In the genomic region with DNA sequence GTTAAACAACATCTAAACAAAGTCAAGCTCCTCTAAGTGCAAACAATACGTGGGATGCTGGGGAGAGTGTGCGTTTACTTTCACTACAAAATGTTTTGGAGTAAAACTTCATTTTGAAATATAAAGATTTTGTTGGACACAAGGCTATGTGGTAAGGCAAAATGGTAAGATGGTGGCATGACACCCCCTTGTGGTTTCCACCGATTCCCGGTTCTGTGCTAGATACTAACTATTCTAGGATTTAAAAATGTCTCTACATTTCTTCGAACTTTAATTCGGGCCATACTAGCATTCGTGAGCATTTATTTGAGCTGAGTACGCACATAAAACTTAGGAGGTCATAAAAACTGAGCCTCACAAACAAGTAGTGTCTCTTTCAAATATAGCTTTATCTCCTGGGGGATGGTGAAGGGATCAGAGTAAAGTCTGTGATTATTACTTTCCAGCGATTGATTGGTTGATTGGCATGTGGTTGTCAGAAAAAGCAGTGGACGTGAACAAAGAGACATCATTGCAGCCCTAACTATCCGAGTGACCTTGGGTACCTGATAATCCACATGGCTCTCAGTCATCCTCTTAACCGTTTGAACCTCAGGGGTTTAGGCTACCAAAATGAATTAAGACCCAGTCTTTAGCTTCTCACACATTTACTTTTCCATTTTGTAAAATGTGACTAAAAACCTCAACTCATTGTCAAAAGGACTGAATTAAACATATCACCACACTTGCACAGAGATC, we compare ENCODE assay signal across 8 cellular contexts. TPM values are rescaled to one million over a fixed set of nuclear protein-coding genes. Genes with fewer than 3 reads are reported as not detected.
DNase-seq lines count a peak whose midpoint lies in the region; ATAC-seq, FAIRE-seq and TF ChIP-seq lines count a peak whose summit lies in the region.

No MANE protein-coding gene starts in this region.

- no peaks in the 10 kb centered on the region for H3K27me3 ChIP-seq in astrocyte (ENCODE audit: insufficient read depth, low read length)

- H3K9me3 Mint-ChIP-seq in astrocyte (ENCODE audit: unreplicated experiment) = no peaks in the 10 kb centered on the region
- H3K9me3 Mint-ChIP-seq in stimulated activated naive CD8-positive, alpha-beta T cell treated with anti-CD3 and anti-CD28 coated beads, Interleukin-15, amount 100 ng/mL, for 72 hours = no peaks in the 10 kb centered on the region

- peaks cover 9% of the 10 kb centered on the region for H3K4me1 Mint-ChIP-seq in astrocyte (ENCODE audit: low read depth, unreplicated experiment)
- H3K4me1 Mint-ChIP-seq in stimulated activated naive CD8-positive, alpha-beta T cell treated with anti-CD3 and anti-CD28 coated beads, Interleukin-15, amount 100 ng/mL, for 72 hours = peaks cover 34% of the 10 kb centered on the region

- TF ChIP-seq CTCF in GM12873 (IDR thresholded peaks at IDR 0.05; ENCODE audit: insufficient read depth, low read depth, low read length, missing control alignments) (peak; percentile 49), astrocyte (IDR thresholded peaks at IDR 0.05; ENCODE audit: insufficient read depth, low read depth, low read length) (peak; percentile 56)

- H3K4me3 Mint-ChIP-seq in astrocyte (ENCODE audit: unreplicated experiment) = peak overlapping the region; percentile 82
- peak overlapping the region; percentile 83 to 90 for H3K4me3 Mint-ChIP-seq in stimulated activated naive CD8-positive, alpha-beta T cell treated with anti-CD3 and anti-CD28 coated beads, Interleukin-15, amount 100 ng/mL, for 72 hours

- peaks cover 22% of the 10 kb centered on the region for H4K20me1 ChIP-seq in astrocyte (ENCODE audit: insufficient read depth, low read length)

- peaks cover 9% of the 10 kb centered on the region for H3K4me1 ChIP-seq in astrocyte (ENCODE audit: insufficient read depth, low read length)

- H3K4me3 ChIP-seq in astrocyte (ENCODE audit: insufficient read depth, low read depth, low read length) = peak overlapping the region; percentile 82

- DNase-seq in Ammon's horn (ENCODE audit: low spot score) (peak; percentile 74), NCI-H748 (lab: John Stamatoyannopoulos, UW; ENCODE audit: unreplicated experiment) (peak; percentile 51), astrocyte (ENCODE audit: low read depth) (no peak), iris pigment epithelial cell (ENCODE audit: low read depth) (peak; percentile 64)
- DNase-seq in stimulated activated naive CD8-positive, alpha-beta T cell treated with anti-CD3 and anti-CD28 coated beads, Interleukin-15, amount 100 ng/mL, for 72 hours = no peak

- H3K27ac Mint-ChIP-seq in astrocyte (ENCODE audit: unreplicated experiment) = no peak overlapping the region
- peak overlapping the region in 1 of 2 donors; percentile 64 for H3K27ac Mint-ChIP-seq in stimulated activated naive CD8-positive, alpha-beta T cell treated with anti-CD3 and anti-CD28 coated beads, Interleukin-15, amount 100 ng/mL, for 72 hours

- H3K9ac ChIP-seq in astrocyte (ENCODE audit: low read length) = peak overlapping the region; percentile 94

- peaks cover 39% of the 10 kb centered on the region for H3K79me2 ChIP-seq in astrocyte (ENCODE audit: insufficient read depth, low read length)

- FAIRE-seq in astrocyte (lab: Jason Lieb, UNC) = no peak

- no peaks in the 10 kb centered on the region for H3K9me3 ChIP-seq in astrocyte (ENCODE audit: insufficient read depth, low read depth, low read length)

- peak overlapping the region; percentile 99 for H2AFZ ChIP-seq in astrocyte (ENCODE audit: low read depth, low read length)

- peaks cover 1% of the 10 kb centered on the region for H3K27me3 Mint-ChIP-seq in astrocyte (ENCODE audit: low read depth, unreplicated experiment)
- no peaks in the 10 kb centered on the region for H3K27me3 Mint-ChIP-seq in stimulated activated naive CD8-positive, alpha-beta T cell treated with anti-CD3 and anti-CD28 coated beads, Interleukin-15, amount 100 ng/mL, for 72 hours

- no peaks in the 10 kb centered on the region for H3K36me3 ChIP-seq in astrocyte (ENCODE audit: insufficient read depth, low read length)

- ATAC-seq in stimulated activated naive CD8-positive, alpha-beta T cell treated with anti-CD3 and anti-CD28 coated beads, Interleukin-15, amount 100 ng/mL, for 72 hours = no peak
- no peak for ATAC-seq in GM21576 (IDR thresholded peaks at IDR 0.05; ENCODE audit: unreplicated experiment)
- ATAC-seq in HG03521 (IDR thresholded peaks at IDR 0.05; ENCODE audit: unreplicated experiment) = no peak

- H3K36me3 Mint-ChIP-seq in astrocyte (ENCODE audit: low read depth, unreplicated experiment) = no peaks in the 10 kb centered on the region

- H3K27ac ChIP-seq in astrocyte (ENCODE audit: low read depth, low read length) = peak overlapping the region; percentile 91

- H3K4me2 ChIP-seq in astrocyte (ENCODE audit: low read length) = peak overlapping the region; percentile 99

RNA-seq across cellular contexts. Expression of a gene that starts 1.1 kb away (rescaled TPM):
- total RNA-seq in astrocyte = 34.4 and 36.1 TPM in 2 replicates

RNA-seq across cellular contexts. Expression of a gene that starts 25.8 kb away (rescaled TPM):
- total RNA-seq in astrocyte = 53.1 and 57.7 TPM in 2 replicates

Comparison
In these comparisons a context has a peak if more than half of its experiments do, and no peak if none do; other contexts are left out.
1. DNase-seq: peak in Ammon's horn (single experiment), NCI-H748 (single experiment) and iris pigment epithelial cell (single experiment); none in astrocyte (single experiment) and stimulated activated naive CD8-positive, alpha-beta T cell treated with anti-CD3 and anti-CD28 coated beads, Interleukin-15, amount 100 ng/mL, for 72 hours (0 of 2).